ENCODE assay signal across 8 cellular contexts in the genomic region with DNA sequence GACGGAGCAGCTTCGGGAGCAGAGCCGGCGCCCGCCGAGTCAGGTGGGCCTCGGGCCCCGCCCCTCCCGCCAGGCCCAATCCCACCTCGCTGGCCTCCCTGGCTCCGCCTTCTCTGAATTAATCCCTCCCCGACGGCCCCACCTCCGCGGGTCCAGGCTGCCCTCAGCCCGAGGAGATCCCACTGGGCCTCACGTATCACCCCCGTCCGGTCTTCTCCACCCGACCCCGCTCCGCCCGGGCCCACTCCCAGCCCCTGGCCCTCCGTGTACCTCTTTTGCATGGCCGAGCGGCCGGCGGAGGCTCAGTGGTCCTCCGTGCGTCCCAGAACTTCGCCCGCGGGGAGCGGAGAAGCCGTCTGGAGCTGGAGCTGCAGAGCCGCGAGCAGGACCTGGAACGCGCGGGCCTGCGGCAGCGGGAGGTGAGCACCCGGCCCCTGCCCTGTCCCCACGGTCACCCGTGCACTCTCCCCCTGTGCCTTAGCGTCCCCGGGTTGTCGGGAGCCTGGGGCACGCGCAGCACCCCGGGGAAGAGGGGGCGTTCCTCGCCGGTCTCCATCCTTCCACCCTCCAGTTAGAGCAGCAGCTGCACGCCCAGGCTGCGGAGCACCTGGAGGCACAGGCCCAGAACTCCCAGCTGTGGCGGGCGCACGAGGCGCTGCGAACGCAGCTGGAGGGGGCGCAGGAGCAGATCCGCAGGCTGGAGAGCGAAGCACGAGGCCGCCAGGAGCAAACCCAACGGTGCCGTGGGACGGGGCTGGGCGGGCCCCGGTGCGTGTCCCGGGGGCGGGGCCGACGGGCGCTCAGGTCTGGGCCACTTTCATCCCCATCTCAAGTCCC. TPM values are rescaled to one million over a fixed set of nuclear protein-coding genes. Genes with fewer than 3 reads are reported as not detected.
A peak's percentile ranks its signal among the peaks of the same experiment; 100 is the strongest.
DNase-seq lines count a peak whose midpoint lies in the region; ATAC-seq and TF ChIP-seq lines count a peak whose summit lies in the region.

No MANE protein-coding gene starts in this region.

- H2BK12ac ChIP-seq in neuronal stem cell (ENCODE audit: low read length) = peak overlapping the region; percentile 94

- peaks cover 43% of the 10 kb centered on the region for H3K4me1 Mint-ChIP-seq in GM23338
- H3K4me1 Mint-ChIP-seq in activated T-helper 2 cell treated with anti-CD3 and anti-CD28 coated beads, Interferon-gamma antibody, Interleukin-2, Interleukin-4, amounts not matched to agents 10 μg/mL and 5 μg/mL and 100 μg/mL, durations not matched to agents 14 hours and 24 hours and 36 hours (ENCODE audit: low read depth) = peaks cover 15% of the 10 kb centered on the region

- H2BK120ac ChIP-seq in neuronal stem cell (ENCODE audit: low read depth, low read length) = peak overlapping the region; percentile 96

- H3K4me3 Mint-ChIP-seq in GM23338 = peak overlapping the region; percentile 70
- peak overlapping the region; percentile 54 for H3K4me3 Mint-ChIP-seq in activated T-helper 2 cell treated with anti-CD3 and anti-CD28 coated beads, Interferon-gamma antibody, Interleukin-2, Interleukin-4, amounts not matched to agents 10 μg/mL and 5 μg/mL and 100 μg/mL, durations not matched to agents 14 hours and 24 hours and 36 hours (ENCODE audit: low read depth)

- H2AK5ac ChIP-seq in neuronal stem cell (ENCODE audit: low read depth, low read length) = peak overlapping the region; percentile 43

- H4K8ac ChIP-seq in neuronal stem cell (ENCODE audit: low read depth, low read length) = no peak overlapping the region

- no peak overlapping the region for H3K27ac Mint-ChIP-seq in GM23338
- H3K27ac Mint-ChIP-seq in activated T-helper 2 cell treated with anti-CD3 and anti-CD28 coated beads, Interferon-gamma antibody, Interleukin-2, Interleukin-4, amounts not matched to agents 10 μg/mL and 5 μg/mL and 100 μg/mL, durations not matched to agents 14 hours and 24 hours and 36 hours = no peak overlapping the region

- peak overlapping the region; percentile 25 to 65 (median 52); a peak in 19 of 20 replicates for H3K4me3 ChIP-seq in BLaER1 treated with 17β-estradiol and CSF1 and Interleukin-3, amounts not matched to agents 10 nM and 100 nM
- H3K4me3 ChIP-seq in GM23338 = peak overlapping the region; percentile 89
- peak overlapping the region; percentile 3 to 26 for H3K4me3 ChIP-seq in foreskin fibroblast (ENCODE audit: low read depth in 1 of 2, low read length in 2 of 2)
- peak overlapping the region; percentile 45 to 73 for H3K4me3 ChIP-seq in neuronal stem cell (ENCODE audit: low read length in 2 of 2)

- no peak overlapping the region for H4K91ac ChIP-seq in neuronal stem cell (ENCODE audit: low read depth, low read length, poor library complexity)

- peaks cover 16 to 94% (median 85%) of the 10 kb centered on the region in 11 experiments for H4K20me1 ChIP-seq in BLaER1 treated with 17β-estradiol and CSF1 and Interleukin-3, amounts not matched to agents 10 nM and 100 nM
- peaks cover 9% of the 10 kb centered on the region; the same call in 1 of the 2 replicates for H4K20me1 ChIP-seq in GM23338 (replicated peaks; ENCODE audit: insufficient read depth)

- H3K4me2 ChIP-seq in BLaER1 treated with 17β-estradiol and CSF1 and Interleukin-3, amounts not matched to agents 10 nM and 100 nM = peak overlapping the region; percentile 79 to 100 (median 100)
- H3K4me2 ChIP-seq in GM23338 = peak overlapping the region; percentile 98
- peak overlapping the region; percentile 86 for H3K4me2 ChIP-seq in neuronal stem cell (ENCODE audit: insufficient read depth, low read length, poor library complexity, severe bottlenecking)

- H3K4ac ChIP-seq in neuronal stem cell (ENCODE audit: low read length) = no peak overlapping the region

- H2AFZ ChIP-seq in GM23338 (peak overlapping the region; percentile 63; the same call in 1 of the 2 replicates), neuronal stem cell (ENCODE audit: low read length) (peak overlapping the region; percentile 80)

- peak overlapping the region; percentile 94 for H3K14ac ChIP-seq in neuronal stem cell (ENCODE audit: low read length)

- H3K23ac ChIP-seq in neuronal stem cell (ENCODE audit: low read depth, low read length, poor library complexity) = peak overlapping the region; percentile 91

- H3K18ac ChIP-seq in neuronal stem cell (ENCODE audit: low read length) = peak overlapping the region; percentile 99

- H3K4me1 ChIP-seq in BLaER1 treated with 17β-estradiol and CSF1 and Interleukin-3, amounts not matched to agents 10 nM and 100 nM = peaks cover 79 to 93% (median 92%) of the 10 kb centered on the region in 10 experiments
- H3K4me1 ChIP-seq in GM23338 (ENCODE audit: insufficient read depth) = peaks cover 34% of the 10 kb centered on the region
- H3K4me1 ChIP-seq in neuronal stem cell (ENCODE audit: control insufficient read depth in 2 of 2, insufficient read depth in 1 of 2, low read depth in 1 of 2, low read length in 2 of 2) = peaks cover 53 to 59% of the 10 kb centered on the region in 2 donors

- no peaks in the 10 kb centered on the region for H3K36me3 Mint-ChIP-seq in GM23338 (ENCODE audit: low read depth)
- no peaks in the 10 kb centered on the region for H3K36me3 Mint-ChIP-seq in activated T-helper 2 cell treated with anti-CD3 and anti-CD28 coated beads, Interferon-gamma antibody, Interleukin-2, Interleukin-4, amounts not matched to agents 10 μg/mL and 5 μg/mL and 100 μg/mL, durations not matched to agents 14 hours and 24 hours and 36 hours (ENCODE audit: low read depth)

- H3K27me3 Mint-ChIP-seq in GM23338 (ENCODE audit: insufficient read depth, low read depth, poor library complexity) = peaks cover 63% of the 10 kb centered on the region
- H3K27me3 Mint-ChIP-seq in activated T-helper 2 cell treated with anti-CD3 and anti-CD28 coated beads, Interferon-gamma antibody, Interleukin-2, Interleukin-4, amounts not matched to agents 10 μg/mL and 5 μg/mL and 100 μg/mL, durations not matched to agents 14 hours and 24 hours and 36 hours (ENCODE audit: low read depth) = peaks cover 32% of the 10 kb centered on the region

- peak overlapping the region; percentile 72 for H2BK15ac ChIP-seq in neuronal stem cell (ENCODE audit: low read length)

- peak overlapping the region in 9 of 11 experiments; percentile 2 to 52 (median 38); a peak in 15 of 22 replicates for H3K9ac ChIP-seq in BLaER1 treated with 17β-estradiol and CSF1 and Interleukin-3, amounts not matched to agents 10 nM and 100 nM
- H3K9ac ChIP-seq in neuronal stem cell (ENCODE audit: low read depth, low read length, poor library complexity) = peak overlapping the region; percentile 94

- H3K9me2 ChIP-seq in GM23338 (ENCODE audit: insufficient read depth) = no peaks in the 10 kb centered on the region

- no peaks in the 10 kb centered on the region; the same call in 2 of the 3 replicates for H3K9me3 Mint-ChIP-seq in GM23338
- H3K9me3 Mint-ChIP-seq in activated T-helper 2 cell treated with anti-CD3 and anti-CD28 coated beads, Interferon-gamma antibody, Interleukin-2, Interleukin-4, amounts not matched to agents 10 μg/mL and 5 μg/mL and 100 μg/mL, durations not matched to agents 14 hours and 24 hours and 36 hours = no peaks in the 10 kb centered on the region

- no peaks in the 10 kb centered on the region for H3K9me3 ChIP-seq in BLaER1 treated with 17β-estradiol and CSF1 and Interleukin-3, amounts not matched to agents 10 nM and 100 nM (replicated peaks in 1 of 11)
- H3K9me3 ChIP-seq in neuronal stem cell (replicated peaks in 1 of 2; ENCODE audit: control insufficient read depth in 2 of 2, insufficient read depth in 1 of 2, low read depth in 1 of 2, low read length in 2 of 2) = peaks cover 0 to 3% of the 10 kb centered on the region in 2 donors

- intact Hi-C loops in activated T-helper 2 cell treated with anti-CD3 and anti-CD28 coated beads, Interferon-gamma antibody, Interleukin-2, Interleukin-4, amounts not matched to agents 10 μg/mL and 5 μg/mL and 100 μg/mL, durations not matched to agents 14 hours and 24 hours and 36 hours (cut with micrococcal nuclease) = no loop called here

- peaks cover 71 to 92% (median 79%) of the 10 kb centered on the region in 11 experiments for H3K27me3 ChIP-seq in BLaER1 treated with 17β-estradiol and CSF1 and Interleukin-3, amounts not matched to agents 10 nM and 100 nM
- peaks cover 28% of the 10 kb centered on the region for H3K27me3 ChIP-seq in GM23338 (ENCODE audit: insufficient read depth)
- peaks cover 9 to 55% (median 18%) of the 10 kb centered on the region in 3 experiments for H3K27me3 ChIP-seq in neuronal stem cell (ENCODE audit: control insufficient read depth in 3 of 3, insufficient read depth in 3 of 3, low read depth in 1 of 3, low read length in 3 of 3)

- DNase-seq in GM23338 (ENCODE audit: low spot score) (peak; percentile 95), NCI-H82 (lab: John Stamatoyannopoulos, UW) (peak; percentile 94), foreskin fibroblast (peak; percentile 67 to 88), neuronal stem cell (ENCODE audit: low spot score) (no peak)
- peak; percentile 32 for DNase-seq in activated T-helper 2 cell treated with anti-CD3 and anti-CD28 coated beads, Interferon-gamma antibody, Interleukin-2, Interleukin-4, amounts not matched to agents 10 μg/mL and 5 μg/mL and 100 μg/mL, durations not matched to agents 14 hours and 24 hours and 36 hours (ENCODE audit: low spot score)

- H3K79me1 ChIP-seq in neuronal stem cell (ENCODE audit: low read depth, low read length) = peaks cover 10% of the 10 kb centered on the region

- H3K36me3 ChIP-seq in BLaER1 treated with 17β-estradiol and CSF1 and Interleukin-3, amounts not matched to agents 10 nM and 100 nM = peaks cover under 1 to 5% (median 4%) of the 10 kb centered on the region in 11 experiments; a peak in 17 of 22 replicates
- H3K36me3 ChIP-seq in GM23338 (ENCODE audit: insufficient read depth) (no peaks in the 10 kb centered on the region), neuronal stem cell (replicated peaks in 1 of 2; ENCODE audit: control insufficient read depth in 2 of 2, insufficient read depth in 2 of 2, low read length in 2 of 2) (peaks cover 0 to 8% of the 10 kb centered on the region in 2 donors)

- no peak for TF ChIP-seq CTCF in GM23338 (conservative IDR thresholded peaks at IDR 0.05; ENCODE audit: low read depth in 2 of 2)
- no peak for TF ChIP-seq CTCF in foreskin fibroblast (IDR thresholded peaks at IDR 0.05; ENCODE audit: low read depth, low read length)

- no peak overlapping the region for H3K27ac ChIP-seq in BLaER1 treated with 17β-estradiol and CSF1 and Interleukin-3, amounts not matched to agents 10 nM and 100 nM
- no peak overlapping the region for H3K27ac ChIP-seq in GM23338 (ENCODE audit: low read depth)
- H3K27ac ChIP-seq in neuronal stem cell (replicated peaks; ENCODE audit: low read length) = no peak overlapping the region

- WGBS in neuronal stem cell (ENCODE audit: extremely low coverage in 2 of 2, insufficient read length in 2 of 2, insufficient replicate concordance in 1 of 2), 2 donors = no CpG with 5 or more reads among the region's 78 CpGs

- peak; percentile 51 for ATAC-seq in GM23338
- ATAC-seq in HG03039 (IDR thresholded peaks at IDR 0.05; ENCODE audit: unreplicated experiment) = no peak
- ATAC-seq in HG03045 (IDR thresholded peaks at IDR 0.05; ENCODE audit: unreplicated experiment) = no peak

- 0 out of 2 replicates have a peak, but pooled peaks cover 5% of the 10 kb centered on the region for H3K79me2 ChIP-seq in GM23338 (replicated peaks; ENCODE audit: insufficient read depth)

- H3F3A ChIP-seq in GM23338 (replicated peaks; ENCODE audit: low read depth) = peaks cover 26% of the 10 kb centered on the region

- H2BK5ac ChIP-seq in neuronal stem cell (ENCODE audit: low read length) = peak overlapping the region; percentile 95

RNA-seq across cellular contexts. Expression of a gene that starts 2.2 kb away (rescaled TPM):
- total RNA-seq in GM23338 (2014; rRNA removed; shearing (Covaris generic)) = 109 and 119 TPM in 2 replicates
- 62.9 and 64.4 TPM in 2 replicates for polyA plus RNA-seq in GM23338 (2016; fragmentation: Nextera tagmentation; extraction: Ambion mirVana)
- 95.7 and 106 TPM in 2 replicates for total RNA-seq in activated T-helper 2 cell treated with anti-CD3 and anti-CD28 coated beads, Interferon-gamma antibody, Interleukin-2, Interleukin-4, amounts not matched to agents 10 μg/mL and 5 μg/mL and 100 μg/mL, durations not matched to agents 14 hours and 24 hours and 36 hours
- 74.1 TPM for polyA plus RNA-seq in neuronal stem cell (2013, experiment 1 of 2)
- 74.3 TPM for polyA plus RNA-seq in neuronal stem cell (2013, experiment 2 of 2)

RNA-seq across cellular contexts. Expression of a gene that starts 2.8 kb away (rescaled TPM):
- 58.0 and 64.1 TPM in 2 replicates for total RNA-seq in GM23338 (2014; rRNA removed; shearing (Covaris generic))
- 55.9 and 59.4 TPM in 2 replicates for polyA plus RNA-seq in GM23338 (2016; fragmentation: Nextera tagmentation; extraction: Ambion mirVana)
- total RNA-seq in activated T-helper 2 cell treated with anti-CD3 and anti-CD28 coated beads, Interferon-gamma antibody, Interleukin-2, Interleukin-4, amounts not matched to agents 10 μg/mL and 5 μg/mL and 100 μg/mL, durations not matched to agents 14 hours and 24 hours and 36 hours = 4.9 and 5.1 TPM in 2 replicates
- polyA plus RNA-seq in neuronal stem cell (2013, experiment 1 of 2) = 12.4 TPM
- polyA plus RNA-seq in neuronal stem cell (2013, experiment 2 of 2) = 11.8 TPM

RNA-seq across cellular contexts. Expression of a gene that starts 11.8 kb away (rescaled TPM):
- 33.4 and 45.6 TPM in 2 replicates for total RNA-seq in GM23338 (2014; rRNA removed; shearing (Covaris generic))
- polyA plus RNA-seq in GM23338 (2016; fragmentation: Nextera tagmentation; extraction: Ambion mirVana) = 31.1 and 32.3 TPM in 2 replicates
- total RNA-seq in activated T-helper 2 cell treated with anti-CD3 and anti-CD28 coated beads, Interferon-gamma antibody, Interleukin-2, Interleukin-4, amounts not matched to agents 10 μg/mL and 5 μg/mL and 100 μg/mL, durations not matched to agents 14 hours and 24 hours and 36 hours = 56.1 and 59.8 TPM in 2 replicates
- polyA plus RNA-seq in neuronal stem cell (2013, experiment 1 of 2) = 34.4 TPM
- 33.9 TPM for polyA plus RNA-seq in neuronal stem cell (2013, experiment 2 of 2)

RNA-seq across cellular contexts. Expression of a gene that starts 11.8 kb away (rescaled TPM):
- total RNA-seq in GM23338 (2014; rRNA removed; shearing (Covaris generic)) = 32.2 and 34.0 TPM in 2 replicates
- polyA plus RNA-seq in GM23338 (2016; fragmentation: Nextera tagmentation; extraction: Ambion mirVana) = 369 TPM in 2 replicates
- total RNA-seq in activated T-helper 2 cell treated with anti-CD3 and anti-CD28 coated beads, Interferon-gamma antibody, Interleukin-2, Interleukin-4, amounts not matched to agents 10 μg/mL and 5 μg/mL and 100 μg/mL, durations not matched to agents 14 hours and 24 hours and 36 hours = 101 and 111 TPM in 2 replicates
- 129 TPM for polyA plus RNA-seq in neuronal stem cell (2013, experiment 1 of 2)
- 129 TPM for polyA plus RNA-seq in neuronal stem cell (2013, experiment 2 of 2)

RNA-seq across cellular contexts. Expression of a gene that starts 12.1 kb away (rescaled TPM):
- 145 and 150 TPM in 2 replicates for total RNA-seq in GM23338 (2014; rRNA removed; shearing (Covaris generic))
- polyA plus RNA-seq in GM23338 (2016; fragmentation: Nextera tagmentation; extraction: Ambion mirVana) = 76.8 and 88.4 TPM in 2 replicates
- total RNA-seq in activated T-helper 2 cell treated with anti-CD3 and anti-CD28 coated beads, Interferon-gamma antibody, Interleukin-2, Interleukin-4, amounts not matched to agents 10 μg/mL and 5 μg/mL and 100 μg/mL, durations not matched to agents 14 hours and 24 hours and 36 hours = 15.8 and 16.9 TPM in 2 replicates
- 39.4 TPM for polyA plus RNA-seq in neuronal stem cell (2013, experiment 1 of 2)
- 35.6 TPM for polyA plus RNA-seq in neuronal stem cell (2013, experiment 2 of 2)

Comparison
In these comparisons a context has a peak if more than half of its experiments do, and no peak if none do; other contexts are left out.
1. H3K4me3 ChIP-seq: peak in every context shown above with its lines; median percentile 89 in GM23338; 59 in neuronal stem cell; 52 in BLaER1 treated with 17β-estradiol and CSF1 and Interleukin-3, amounts not matched to agents 10 nM and 100 nM; 14 in foreskin fibroblast.